12 cellular contexts compared by ENCODE assay signal in genomic region chr10:61944445-61945123, GRCh38. TPM values are rescaled to one million over a fixed set of nuclear protein-coding genes. Genes with fewer than 3 reads are reported as not detected.
A peak's percentile ranks its signal among the peaks of the same experiment; 100 is the strongest.
DNase-seq lines count a peak whose midpoint lies in the region; ATAC-seq and TF ChIP-seq lines count a peak whose summit lies in the region.
"Had no signal": no experiment of that assay in that cellular context is flagged by ENCODE, and none has a peak within 500 bp of the region (broad histone marks: within the 10 kb centered on the region; RNA-seq: fewer than 3 reads in every experiment).

No MANE protein-coding gene starts in this region.

- peak overlapping the region; percentile 26 for H3K27ac Mint-ChIP-seq in T-helper 2 cell treated with Interferon-gamma antibody and Interleukin-4, amounts not matched to agents 5 μg/mL and 100 μg/mL, for 36 hours
- peak overlapping the region; percentile 92 for H3K27ac Mint-ChIP-seq in stimulated activated memory B cell treated with anti-CD40 and anti-IgM and Interleukin-4, amounts not matched to agents 10 μg/mL and 1 μg/mL and 100 μg/mL, for 72 hours

- no peak for DNase-seq in T-helper 2 cell treated with Interferon-gamma antibody and Interleukin-4, amounts not matched to agents 5 μg/mL and 100 μg/mL, for 36 hours (ENCODE audit: low spot score)
- DNase-seq in T-helper 2 cell = no peak
- DNase-seq in SK-N-MC (ENCODE audit: low read depth, low spot score) = no peak
- DNase-seq in esophagus squamous epithelium (lab: John Stamatoyannopoulos, UW) = no peak
- no peak for DNase-seq in NK-92 treated with Interleukin-12 subunit alpha and Interleukin-12 subunit beta, amount 100 ng/mL, for 24 hours (lab: John Stamatoyannopoulos, UW)
- DNase-seq in lower leg skin (ENCODE audit: low spot score in 2 of 2) = no peak
- DNase-seq in stimulated activated CD4-positive, alpha-beta T cell treated with anti-CD3 and anti-CD28 coated beads, Interleukin-4, amount 100 ng/mL, for 1 hour = no peak
- DNase-seq: ACHN, erythroblast, occipital lobe had no signal

- H3K9me3 ChIP-seq in SK-N-MC (ENCODE audit: low read depth, low read length) (no peaks in the 10 kb centered on the region), esophagus squamous epithelium (no peaks in the 10 kb centered on the region)

- peak overlapping the region; percentile 98 for H3K27ac ChIP-seq in SK-N-MC
- peak overlapping the region; percentile 59 to 93 (median 88) for H3K27ac ChIP-seq in esophagus squamous epithelium
- H3K27ac ChIP-seq: HL-60 had no signal

- intact Hi-C loops in esophagus squamous epithelium (cut with DNase I) = no loop called here
- intact Hi-C loops in lower leg skin (cut with DNase I; ENCODE audit: low total_unique reads) = no loop called here

- H3K9me3 Mint-ChIP-seq in T-helper 2 cell treated with Interferon-gamma antibody and Interleukin-4, amounts not matched to agents 5 μg/mL and 100 μg/mL, for 36 hours = no peaks in the 10 kb centered on the region
- H3K9me3 Mint-ChIP-seq in stimulated activated memory B cell treated with anti-CD40 and anti-IgM and Interleukin-4, amounts not matched to agents 10 μg/mL and 1 μg/mL and 100 μg/mL, for 72 hours = no peaks in the 10 kb centered on the region

- no peaks in the 10 kb centered on the region for H3K27me3 Mint-ChIP-seq in T-helper 2 cell treated with Interferon-gamma antibody and Interleukin-4, amounts not matched to agents 5 μg/mL and 100 μg/mL, for 36 hours (ENCODE audit: low read depth)
- no peaks in the 10 kb centered on the region for H3K27me3 Mint-ChIP-seq in stimulated activated memory B cell treated with anti-CD40 and anti-IgM and Interleukin-4, amounts not matched to agents 10 μg/mL and 1 μg/mL and 100 μg/mL, for 72 hours

- no peak for TF ChIP-seq POLR2A in esophagus squamous epithelium (IDR thresholded peaks at IDR 0.05)
- TF ChIP-seq POLR2A in lower leg skin (IDR thresholded peaks at IDR 0.05) = no peak

- H3K9ac ChIP-seq in SK-N-MC (ENCODE audit: insufficient read length) = peak overlapping the region; percentile 69

- H3K36me3 Mint-ChIP-seq in T-helper 2 cell treated with Interferon-gamma antibody and Interleukin-4, amounts not matched to agents 5 μg/mL and 100 μg/mL, for 36 hours (ENCODE audit: low read depth) = peaks cover 60% of the 10 kb centered on the region
- H3K36me3 Mint-ChIP-seq in stimulated activated memory B cell treated with anti-CD40 and anti-IgM and Interleukin-4, amounts not matched to agents 10 μg/mL and 1 μg/mL and 100 μg/mL, for 72 hours = peaks cover 76% of the 10 kb centered on the region

- 32 to 41% methylated on average over 1 of the region's 1 CpG for WGBS in esophagus squamous epithelium, 2 donors
- 53 to 55% methylated on average over 1 of the region's 1 CpG for WGBS in lower leg skin, 2 donors

- peaks cover 38% of the 10 kb centered on the region for H3K4me1 Mint-ChIP-seq in T-helper 2 cell treated with Interferon-gamma antibody and Interleukin-4, amounts not matched to agents 5 μg/mL and 100 μg/mL, for 36 hours (ENCODE audit: low read depth)
- peaks cover 47% of the 10 kb centered on the region for H3K4me1 Mint-ChIP-seq in stimulated activated memory B cell treated with anti-CD40 and anti-IgM and Interleukin-4, amounts not matched to agents 10 μg/mL and 1 μg/mL and 100 μg/mL, for 72 hours

- no peaks in the 10 kb centered on the region; the same call in 1 of the 2 replicates for H3K36me3 ChIP-seq in SK-N-MC (ENCODE audit: insufficient read depth, low read length)
- peaks cover 0 to 36% (median 0%) of the 10 kb centered on the region in 3 donors for H3K36me3 ChIP-seq in esophagus squamous epithelium

- no peak overlapping the region for H3K4me3 Mint-ChIP-seq in T-helper 2 cell treated with Interferon-gamma antibody and Interleukin-4, amounts not matched to agents 5 μg/mL and 100 μg/mL, for 36 hours
- H3K4me3 Mint-ChIP-seq in stimulated activated memory B cell treated with anti-CD40 and anti-IgM and Interleukin-4, amounts not matched to agents 10 μg/mL and 1 μg/mL and 100 μg/mL, for 72 hours = peak overlapping the region; percentile 31

- TF ChIP-seq CTCF in esophagus squamous epithelium (IDR thresholded peaks at IDR 0.05) (no peak), lower leg skin (IDR thresholded peaks at IDR 0.05) (no peak)

- H3K4me3 ChIP-seq in SK-N-MC (peak overlapping the region; percentile 63), esophagus squamous epithelium (no peak overlapping the region), lower leg skin (ENCODE audit: low read depth, poor library complexity, severe bottlenecking) (no peak overlapping the region)

- no peaks in the 10 kb centered on the region for H3K27me3 ChIP-seq in esophagus squamous epithelium

- peaks cover 8 to 52% (median 32%) of the 10 kb centered on the region in 3 donors for H3K4me1 ChIP-seq in esophagus squamous epithelium

- ATAC-seq in stimulated activated memory B cell treated with anti-CD40 and anti-IgM and Interleukin-4, amounts not matched to agents 10 μg/mL and 1 μg/mL and 100 μg/mL, for 72 hours = no peak

RNA-seq across cellular contexts. Expression of gene ARID5B, which starts 43.1 kb away (rescaled TPM):
- total RNA-seq in esophagus squamous epithelium = 10 to 100 TPM; 18.0 to 38.1 (median 30.2) TPM
- total RNA-seq in lower leg skin = 100 to 1,000 TPM in 1 of 4 donors, 10 to 100 TPM in 3; 47.2 to 127 (median 62.8) TPM
